Comparison of ENCODE assay signal across 11 cellular contexts in genomic region chr19:1906985-1907562, GRCh38. TPM values are rescaled to one million over a fixed set of nuclear protein-coding genes. Genes with fewer than 3 reads are reported as not detected.
DNase-seq lines count a peak whose midpoint lies in the region; ATAC-seq and TF ChIP-seq lines count a peak whose summit lies in the region.
"Had no signal": no experiment of that assay in that cellular context is flagged by ENCODE, and none has a peak within 500 bp of the region (broad histone marks: within the 10 kb centered on the region; RNA-seq: fewer than 3 reads in every experiment).

No MANE protein-coding gene starts in this region.

- no peak overlapping the region for H2AFZ ChIP-seq in OCI-LY1 (ENCODE audit: low read length)

- peak overlapping the region; percentile 73 for H3K4me2 ChIP-seq in OCI-LY1 (ENCODE audit: low read length)

- peak overlapping the region; percentile 85 for H3K27ac Mint-ChIP-seq in MCF 10A (ENCODE audit: low read depth, unreplicated experiment)

- H3K4me1 Mint-ChIP-seq in MCF 10A (ENCODE audit: insufficient read depth, unreplicated experiment) = peaks cover 6% of the 10 kb centered on the region

- H3K36me3 Mint-ChIP-seq in MCF 10A (ENCODE audit: insufficient read depth, unreplicated experiment) = peaks cover 4% of the 10 kb centered on the region
- H3K36me3 Mint-ChIP-seq: naive thymus-derived CD8-positive, alpha-beta T cell had no signal

- 87% methylated on average over 10 of the region's 10 CpGs for WGBS in prostate gland

- H4K20me1 ChIP-seq in OCI-LY1 (ENCODE audit: insufficient read depth, low read length) = no peaks in the 10 kb centered on the region

- H3K36me3 ChIP-seq in OCI-LY1 (ENCODE audit: insufficient read depth, low read length) = 0 out of 2 replicates have a peak, but pooled peaks cover 3% of the 10 kb centered on the region
- H3K36me3 ChIP-seq in prostate gland = no peaks in the 10 kb centered on the region
- H3K36me3 ChIP-seq in effector memory CD4-positive, alpha-beta T cell (ENCODE audit: control insufficient read depth, insufficient read depth, low read length) = peaks cover 3% of the 10 kb centered on the region
- H3K36me3 ChIP-seq: cardiac muscle cell had no signal

- no peaks in the 10 kb centered on the region for H3K27me3 ChIP-seq in OCI-LY1 (ENCODE audit: insufficient read depth, low read length)
- no peaks in the 10 kb centered on the region for H3K27me3 ChIP-seq in prostate gland (replicated peaks; ENCODE audit: insufficient read depth)
- H3K27me3 ChIP-seq in effector memory CD4-positive, alpha-beta T cell (replicated peaks; ENCODE audit: control insufficient read depth, insufficient read depth, low read length, poor library complexity, severe bottlenecking) = no peaks in the 10 kb centered on the region
- H3K27me3 ChIP-seq: cardiac muscle cell had no signal

- H3K9me3 Mint-ChIP-seq in MCF 10A (ENCODE audit: unreplicated experiment) = no peaks in the 10 kb centered on the region
- H3K9me3 Mint-ChIP-seq: naive thymus-derived CD8-positive, alpha-beta T cell had no signal

- H3K4me1 ChIP-seq in OCI-LY1 (ENCODE audit: insufficient read depth, low read length, severe bottlenecking) = peaks cover 60% of the 10 kb centered on the region
- H3K4me1 ChIP-seq in prostate gland (replicated peaks) = peaks cover 15% of the 10 kb centered on the region
- H3K4me1 ChIP-seq in effector memory CD4-positive, alpha-beta T cell (ENCODE audit: control insufficient read depth, insufficient read depth, low read length, poor library complexity, severe bottlenecking) = peaks cover 6% of the 10 kb centered on the region

- ATAC-seq in GM21825 (IDR thresholded peaks at IDR 0.05; ENCODE audit: unreplicated experiment) = no peak
- ATAC-seq: naive thymus-derived CD8-positive, alpha-beta T cell had no signal

- H3K4me3 Mint-ChIP-seq in MCF 10A (ENCODE audit: unreplicated experiment) = peak overlapping the region; percentile 66

- peaks cover 32% of the 10 kb centered on the region for H3K79me2 ChIP-seq in OCI-LY1 (ENCODE audit: insufficient read depth, low read length)

- H3K9me2 ChIP-seq in OCI-LY1 (ENCODE audit: low read depth, low read length) = no peaks in the 10 kb centered on the region

- intact Hi-C loops in MCF 10A (cut with micrococcal nuclease) (loop anchor here (5.0 kb wide), 1 partner anchor 35 kb away; no protein-coding TSS in a partner anchor), prostate gland (cut with DNase I) (no loop called here)

- no peaks in the 10 kb centered on the region for H3K27me3 Mint-ChIP-seq in MCF 10A (ENCODE audit: insufficient read depth, unreplicated experiment)
- H3K27me3 Mint-ChIP-seq: naive thymus-derived CD8-positive, alpha-beta T cell had no signal

- POLR2A ChIA-PET in MCF 10A (lab: Yijun Ruan, JAX) = interaction anchor here (0.6 to 1.3 kb wide), 8 partner anchors 10 to 717 kb away, joined by 3 to 4 read pairs (median 3); no protein-coding TSS in a partner anchor

- H3K9me3 ChIP-seq in OCI-LY1 (ENCODE audit: low read length) (no peaks in the 10 kb centered on the region), prostate gland (no peaks in the 10 kb centered on the region)
- H3K9me3 ChIP-seq in effector memory CD4-positive, alpha-beta T cell (ENCODE audit: control insufficient read depth, low read length) = no peaks in the 10 kb centered on the region

- H3K4me3 ChIP-seq in OCI-LY1 (ENCODE audit: low read depth, low read length, poor library complexity, severe bottlenecking) = peak overlapping the region; percentile 54
- peak overlapping the region in 1 of 2 donors; percentile 19 for H3K4me3 ChIP-seq in prostate gland
- no peak overlapping the region for H3K4me3 ChIP-seq in effector memory CD4-positive, alpha-beta T cell (ENCODE audit: insufficient read depth, low read depth, low read length, poor library complexity, severe bottlenecking)
- H3K4me3 ChIP-seq: cardiac muscle cell had no signal

- DNase-seq in MCF 10A (ENCODE audit: unreplicated experiment) = no peak
- no peak for DNase-seq in prostate gland (ENCODE audit: low spot score)
- no peak for DNase-seq in Kasumi-1 (lab: John Stamatoyannopoulos, UW)
- DNase-seq in effector memory CD4-positive, alpha-beta T cell = no peak
- DNase-seq: activated CD4-positive, alpha-beta T cell treated with anti-CD3 and anti-CD28 coated beads, Interleukin-2, amount 50 U/mL, for 4 hours; glutamatergic neuron; naive thymus-derived CD8-positive, alpha-beta T cell; NCI-H1694 treated with DMSO at 0.1 percent for 48 hours had no signal

- H3F3A ChIP-seq in OCI-LY1 (ENCODE audit: insufficient read depth, low read length) = peaks cover 3% of the 10 kb centered on the region; the same call in 1 of the 2 replicates

- TF ChIP-seq POLR2A in prostate gland (IDR thresholded peaks at IDR 0.05) = no peak

- CTCF ChIA-PET in MCF 10A (lab: Yijun Ruan, JAX) = no interaction called here

- no peak for TF ChIP-seq CTCF in OCI-LY1 (IDR thresholded peaks at IDR 0.05; ENCODE audit: low read length)
- TF ChIP-seq CTCF in MCF 10A (IDR thresholded peaks at IDR 0.05; ENCODE audit: unreplicated experiment) = no peak
- TF ChIP-seq CTCF in prostate gland (IDR thresholded peaks at IDR 0.05) = no peak

- H3K27ac ChIP-seq in OCI-LY1 (ENCODE audit: low read depth, low read length, poor library complexity, severe bottlenecking) = peak overlapping the region; percentile 68
- H3K27ac ChIP-seq in prostate gland = peak overlapping the region; percentile 71 to 75
- H3K27ac ChIP-seq in effector memory CD4-positive, alpha-beta T cell (ENCODE audit: insufficient read depth, low read length, poor library complexity, severe bottlenecking) = no peak overlapping the region

- peak overlapping the region; percentile 66; the same call in 1 of the 2 replicates for H3K9ac ChIP-seq in OCI-LY1 (ENCODE audit: low read length)

- BruUV-seq in MCF 10A (replicated peaks; lab: Mats Ljungman, UMichigan) = no TSS peak

RNA-seq across cellular contexts. Expression of gene ADAT3, which starts 1.9 kb away (rescaled TPM):
- total RNA-seq in MCF 10A (2022) = 6.8 and 6.9 TPM in 2 replicates
- 10 to 100 TPM; 17.3 to 25.1 TPM for total RNA-seq in prostate gland

RNA-seq across cellular contexts. Expression of gene SCAMP4, which starts 1.9 kb away (rescaled TPM):
- 48.7 and 67.2 TPM in 2 replicates for total RNA-seq in MCF 10A (2022)
- total RNA-seq in prostate gland = 100 to 1,000 TPM; 161 to 248 TPM

RNA-seq across cellular contexts. Expression of gene ABHD17A, which starts 21.8 kb away (rescaled TPM):
- total RNA-seq in MCF 10A (2022) = 38.9 and 39.5 TPM in 2 replicates
- total RNA-seq in prostate gland = 100 to 1,000 TPM; 131 to 146 TPM

RNA-seq across cellular contexts. Expression of gene CSNK1G2, which starts 33.9 kb away (rescaled TPM):
- total RNA-seq in MCF 10A (2022) (48.5 and 54.4 TPM in 2 replicates), prostate gland (100 to 1,000 TPM in 1 of 2 donors, 10 to 100 TPM in 1; 56.5 to 107 TPM)

RNA-seq across cellular contexts. Expression of gene KLF16, which starts 43.7 kb away (rescaled TPM):
- total RNA-seq in MCF 10A (2022) (27.0 and 45.5 TPM in 2 replicates), prostate gland (10 to 100 TPM in 1 of 2 donors, 1 to 10 TPM in 1; 8.4 to 22.8 TPM)
